ENCODE assay signal across 8 cellular contexts in genomic region chr5:5492087-5492933, GRCh38.
DNase-seq lines count a peak whose midpoint lies in the region; ATAC-seq, FAIRE-seq and TF ChIP-seq lines count a peak whose summit lies in the region.

No MANE protein-coding gene starts in this region.

- no peaks in the 10 kb centered on the region for H3K9me3 ChIP-seq in Loucy (ENCODE audit: insufficient read depth, low read depth, low read length)
- no peaks in the 10 kb centered on the region for H3K9me3 ChIP-seq in kidney (ENCODE audit: control insufficient read depth in 1 of 2, low read length in 2 of 2)
- no peaks in the 10 kb centered on the region for H3K9me3 ChIP-seq in thoracic aorta

- peak overlapping the region; percentile 66; the same call in 1 of the 2 replicates for H2AFZ ChIP-seq in Loucy (ENCODE audit: low read length)

- peak; percentile 57 for ATAC-seq in GM21390 (IDR thresholded peaks at IDR 0.05; ENCODE audit: unreplicated experiment)
- ATAC-seq in thoracic aorta (ENCODE audit: insufficient number of reproducible peaks, low FRiP score, low read depth), result no peak

- H3K9me2 ChIP-seq in Loucy (replicated peaks; ENCODE audit: low read depth, low read length), result no peaks in the 10 kb centered on the region

- in situ Hi-C loops in brain microvascular endothelial cell (cut with HindIII; ENCODE audit: low pct_ligation_motif_present, low sequenced_read_pairs), result no loop called here

- TF ChIP-seq CTCF in Loucy (conservative IDR thresholded peaks at IDR 0.05; ENCODE audit: low read length) (peak; percentile 82), brain microvascular endothelial cell (IDR thresholded peaks at IDR 0.05; ENCODE audit: low read depth, low read length, missing control alignments) (peak; percentile 73), kidney (IDR thresholded peaks at IDR 0.05; ENCODE audit: borderline replicate concordance, extremely low read depth, insufficient read depth) (peak; percentile 54), thoracic aorta (IDR thresholded peaks at IDR 0.05) (peak; percentile 72)

- H3F3A ChIP-seq in Loucy (ENCODE audit: low read depth), result no peaks in the 10 kb centered on the region

- intact Hi-C loops in kidney (cut with DNase I), result no loop called here

- H3K27ac ChIP-seq in brain microvascular endothelial cell, result no peak overlapping the region
- H3K27ac ChIP-seq in kidney (ENCODE audit: low read depth in 2 of 2, low read length in 2 of 2), result no peak overlapping the region
- H3K27ac ChIP-seq in thoracic aorta, result no peak overlapping the region

- H4K20me1 ChIP-seq in Loucy (ENCODE audit: insufficient read depth, low read length, poor library complexity, severe bottlenecking), result no peaks in the 10 kb centered on the region

- H3K9ac ChIP-seq in Loucy (ENCODE audit: low read depth, low read length, poor library complexity, severe bottlenecking), result no peak overlapping the region
- no peak overlapping the region for H3K9ac ChIP-seq in kidney (ENCODE audit: low read length in 2 of 2)

- H3K36me3 ChIP-seq in Loucy (ENCODE audit: insufficient read depth, low read length), result peaks cover 24% of the 10 kb centered on the region; the same call in 1 of the 2 replicates
- H3K36me3 ChIP-seq in brain microvascular endothelial cell (replicated peaks), result peaks cover 10% of the 10 kb centered on the region
- peaks cover 10 to 13% of the 10 kb centered on the region in 2 donors for H3K36me3 ChIP-seq in kidney (ENCODE audit: control insufficient read depth in 1 of 2, insufficient read depth in 2 of 2, low read length in 2 of 2)
- H3K36me3 ChIP-seq in thoracic aorta, result no peaks in the 10 kb centered on the region

- H3K27me3 ChIP-seq in Loucy (ENCODE audit: insufficient read depth, low read length, poor library complexity, severe bottlenecking), result no peaks in the 10 kb centered on the region
- no peaks in the 10 kb centered on the region for H3K27me3 ChIP-seq in brain microvascular endothelial cell (replicated peaks)
- no peaks in the 10 kb centered on the region for H3K27me3 ChIP-seq in thoracic aorta (replicated peaks; ENCODE audit: insufficient read depth)

- H3K4me1 ChIP-seq in Loucy (ENCODE audit: insufficient read depth, low read length, poor library complexity, severe bottlenecking) (no peaks in the 10 kb centered on the region), kidney (ENCODE audit: control insufficient read depth in 1 of 2, insufficient read depth in 1 of 2, low read depth in 1 of 2, low read length in 2 of 2) (no peaks in the 10 kb centered on the region), thoracic aorta (ENCODE audit: control insufficient read depth in 1 of 2, low read depth in 2 of 2) (peaks cover 0 to 8% of the 10 kb centered on the region in 2 donors)

- H3K4me2 ChIP-seq in Loucy (ENCODE audit: low read depth, low read length, poor library complexity, severe bottlenecking), result peak overlapping the region; percentile 40

- peak; percentile 94 for DNase-seq in DMS153 treated with DMSO at 0.1 percent for 48 hours (lab: John Stamatoyannopoulos, UW; ENCODE audit: unreplicated experiment)
- DNase-seq in RKO (ENCODE audit: low spot score), result peak; percentile 73
- DNase-seq in brain microvascular endothelial cell, result peak; percentile 29
- DNase-seq in kidney, result no peak
- DNase-seq in thoracic aorta (ENCODE audit: low spot score), result no peak
- no peak for DNase-seq in T1000 (lab: John Stamatoyannopoulos, UW)

- H3K4me3 ChIP-seq in Loucy (ENCODE audit: low read length, poor library complexity, severe bottlenecking) (no peak overlapping the region), brain microvascular endothelial cell (ENCODE audit: low read depth, low read length) (no peak overlapping the region), kidney (ENCODE audit: low read length in 2 of 2) (no peak overlapping the region), thoracic aorta (no peak overlapping the region)

- no peak for FAIRE-seq in kidney (lab: Jason Lieb, UNC)

- H3K79me2 ChIP-seq in Loucy (ENCODE audit: insufficient read depth, low read length), result no peaks in the 10 kb centered on the region

Comparison
In these comparisons a context has a peak if more than half of its experiments do, and no peak if none do; other contexts are left out.
1. DNase-seq: peak in DMS153 treated with DMSO at 0.1 percent for 48 hours (single experiment), RKO (single experiment) and brain microvascular endothelial cell (single experiment); none in kidney (single experiment), thoracic aorta (single experiment) and T1000 (single experiment).
2. Peak in every context shown above with its lines, with median percentiles within 50 percentile points of each other: CTCF ChIP-seq.